Comparison of ENCODE assay signal across 11 cellular contexts in the genomic region with DNA sequence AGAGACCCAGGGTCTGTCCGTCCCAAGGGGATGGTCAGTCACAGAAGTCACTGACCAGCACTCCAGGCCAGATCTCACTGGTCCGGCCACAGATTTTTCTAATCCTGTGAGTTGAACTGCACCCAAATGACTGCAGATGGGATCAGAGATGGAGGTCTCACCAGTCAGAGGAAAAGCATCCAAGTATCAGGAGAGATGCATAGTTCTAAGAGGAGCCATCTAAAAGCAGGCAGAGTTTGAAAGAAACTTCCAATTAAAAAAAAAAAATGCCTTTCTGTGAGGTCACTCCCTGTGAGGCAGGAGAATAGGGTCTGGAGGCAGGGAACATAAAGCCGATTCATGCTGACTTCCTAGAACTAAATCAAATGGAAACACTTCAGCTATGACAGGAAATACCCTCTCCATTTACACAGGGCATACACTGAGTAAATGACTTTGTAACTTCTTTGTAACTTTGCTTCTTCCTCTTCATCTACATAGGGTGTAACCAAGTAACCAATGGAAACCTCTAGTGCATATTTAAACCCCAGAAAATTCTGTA.
DNase-seq lines count a peak whose midpoint lies in the region; ATAC-seq, FAIRE-seq and TF ChIP-seq lines count a peak whose summit lies in the region.
"Had no signal": no experiment of that assay in that cellular context is flagged by ENCODE, and none has a peak within 500 bp of the region (broad histone marks: within the 10 kb centered on the region; RNA-seq: fewer than 3 reads in every experiment).

No MANE protein-coding gene starts in this region.

- RAD21 ChIA-PET in GM12878 (lab: Charles Lee; ENCODE audit: unreplicated experiment): no interaction called here

- no peaks in the 10 kb centered on the region for H3K36me3 ChIP-seq in GM12878 (ENCODE audit: control insufficient read depth in 2 of 2, insufficient read depth in 2 of 2, low read length in 1 of 2)

- peak; percentile 21; the same call in 1 of the 3 replicates for ATAC-seq in GM12878
- peak; percentile 40 for ATAC-seq in left colon
- ATAC-seq in GM21619 (IDR thresholded peaks at IDR 0.05; ENCODE audit: unreplicated experiment): no peak

- no peak for TF ChIP-seq POLR2A in GM12878 (IDR thresholded peaks at IDR 0.05; ENCODE audit: low read depth, low read length)

- H2AFZ ChIP-seq in GM12878 (ENCODE audit: control insufficient read depth, low read depth, low read length): no peak overlapping the region

- in situ Hi-C loops in GM12878 (cut with MboI): no loop called here

- 32% methylated on average over 3 of the region's 3 CpGs for WGBS in GM12878 (ENCODE audit: insufficient coverage, insufficient replicate concordance, low lambda C conversion rate, missing lambda C conversion rate)

- intact Hi-C loops in GM12878 (cut with micrococcal nuclease; ENCODE audit: unreplicated experiment): no loop called here
- intact Hi-C loops in left colon (cut with DNase I, micrococcal nuclease): no loop called here

- no peak for FAIRE-seq in GM12878 (lab: Jason Lieb, UNC)
- FAIRE-seq in GM19239 (lab: Jason Lieb, UNC): no peak

- CTCF ChIA-PET in AG04450 (lab: Charles Lee): interaction anchor here (1.1 to 3.8 kb wide), 3 partner anchors 78 to 280 kb away, joined by 4 to 18 read pairs (median 4); no protein-coding TSS in a partner anchor
- CTCF ChIA-PET in GM12878 (lab: Yijun Ruan, JAX): no interaction called here

- H3K9me3 ChIP-seq in AG04450 (ENCODE audit: control insufficient read depth, insufficient read depth, low read length) (no peaks in the 10 kb centered on the region), GM12878 (replicated peaks; ENCODE audit: control insufficient read depth, insufficient read depth, low read length) (no peaks in the 10 kb centered on the region)
- H3K9me3 ChIP-seq: testis had no signal

- H3K79me2 ChIP-seq in GM12878 (ENCODE audit: control insufficient read depth, insufficient read depth, low read length): no peaks in the 10 kb centered on the region

- TF ChIP-seq RAD21 in GM12878 (IDR thresholded peaks at IDR 0.05; ENCODE audit: insufficient read depth, low read depth, low read length): no peak

- SMC1A ChIA-PET in GM12878 (lab: Charles Lee; ENCODE audit: uncharacterized antibody, unreplicated experiment): interaction anchor here (1.4 to 14.9 kb wide), 2 partner anchors 13 to 77 kb away, joined by 3 to 189 read pairs; no protein-coding TSS in a partner anchor

- no peaks in the 10 kb centered on the region for H3K4me1 ChIP-seq in GM12878 (ENCODE audit: control insufficient read depth, insufficient read depth, low read length)

- H3K4me3 ChIP-seq in AG04450 (ENCODE audit: low read depth, low read length): no peak overlapping the region
- H3K4me3 ChIP-seq in GM12878: no peak overlapping the region
- H3K4me3 ChIP-seq: testis had no signal

- H3K9ac ChIP-seq in GM12878 (ENCODE audit: control insufficient read depth, insufficient read depth, low read length): no peak overlapping the region

- H3K27me3 ChIP-seq in AG04450 (ENCODE audit: control insufficient read depth, insufficient read depth, low read length): no peaks in the 10 kb centered on the region
- no peaks in the 10 kb centered on the region for H3K27me3 ChIP-seq in GM12878 (replicated peaks in 1 of 2; ENCODE audit: control insufficient read depth in 2 of 2, insufficient read depth in 2 of 2, low read length in 1 of 2)
- H3K27me3 ChIP-seq: testis had no signal

- H4K20me1 ChIP-seq in GM12878 (ENCODE audit: control insufficient read depth, insufficient read depth): no peaks in the 10 kb centered on the region; the same call in 1 of the 2 replicates

- H3K4me2 ChIP-seq in GM12878 (ENCODE audit: control insufficient read depth, insufficient read depth): no peak overlapping the region

- peak; percentile 71 for DNase-seq in AG04450 (ENCODE audit: low read depth, low spot score)
- DNase-seq in HS-27A (ENCODE audit: low read depth): peak; percentile 88
- DNase-seq in GM12878 (ENCODE audit: low read depth, low spot score): no peak
- no peak for DNase-seq in left colon
- DNase-seq in GM19239 (ENCODE audit: insufficient read length, low spot score): no peak
- DNase-seq in NOMO-1 treated with DMSO at 0.1 percent for 48 hours (lab: John Stamatoyannopoulos, UW; ENCODE audit: unreplicated experiment): no peak
- DNase-seq in foreskin melanocyte: no peak
- DNase-seq: activated B cell treated with CpG ODN at 0.5 μM for 24 hours, COR-L47, testis had no signal

- POLR2A ChIA-PET in AG04450 (lab: Yijun Ruan, JAX): interaction anchor here (1.2 kb wide), 1 partner anchor 9 kb away, joined by 3 read pairs; no protein-coding TSS in a partner anchor
- POLR2A ChIA-PET in GM12878 (lab: Charles Lee): no interaction called here

- no TSS peak for BruUV-seq in GM12878 (replicated peaks; lab: Mats Ljungman, UMichigan)

- TF ChIP-seq CTCF in AG04450 (IDR thresholded peaks at IDR 0.05; ENCODE audit: low read depth, low read length) (no peak), GM12878 (IDR thresholded peaks at IDR 0.05 in 2 of 3, conservative IDR thresholded peaks at IDR 0.05 in 1 of 3; ENCODE audit: control insufficient read depth in 2 of 3, extremely low read depth in 1 of 3, insufficient read depth in 1 of 3, low read depth in 3 of 3, low read length in 3 of 3) (no peak)

- TF ChIP-seq EP300 in GM12878 (IDR thresholded peaks at IDR 0.05; ENCODE audit: borderline replicate concordance in 1 of 2, control insufficient read depth in 1 of 2, low read depth in 2 of 2, low read length in 2 of 2): no peak

- H3K27ac ChIP-seq in AG04450 (ENCODE audit: low read depth, low read length): peak overlapping the region; percentile 91
- H3K27ac ChIP-seq in GM12878 (ENCODE audit: control insufficient read depth, insufficient read depth): no peak overlapping the region

TF ChIP-seq in GM12878, 131 proteins besides CTCF, POLR2A, EP300 and RAD21 (continues in another document):
- TF ChIP-seq NFYA (IDR thresholded peaks at IDR 0.05; ENCODE audit: borderline replicate concordance, low read depth, low read length) (no peak), WRNIP1 (IDR thresholded peaks at IDR 0.05; ENCODE audit: borderline replicate concordance, low read depth, low read length) (no peak), MYB (IDR thresholded peaks at IDR 0.05; ENCODE audit: borderline replicate concordance, low read depth, low read length) (no peak), SREBF1 (IDR thresholded peaks at IDR 0.05; ENCODE audit: low read length) (no peak), PML (IDR thresholded peaks at IDR 0.05; ENCODE audit: low read length) (no peak), RUNX3 (IDR thresholded peaks at IDR 0.05; ENCODE audit: low read length) (no peak), CHD4 (IDR thresholded peaks at IDR 0.05) (no peak), SMAD5 (IDR thresholded peaks at IDR 0.05; ENCODE audit: low read depth) (no peak)
- TF ChIP-seq, protein P1, sequence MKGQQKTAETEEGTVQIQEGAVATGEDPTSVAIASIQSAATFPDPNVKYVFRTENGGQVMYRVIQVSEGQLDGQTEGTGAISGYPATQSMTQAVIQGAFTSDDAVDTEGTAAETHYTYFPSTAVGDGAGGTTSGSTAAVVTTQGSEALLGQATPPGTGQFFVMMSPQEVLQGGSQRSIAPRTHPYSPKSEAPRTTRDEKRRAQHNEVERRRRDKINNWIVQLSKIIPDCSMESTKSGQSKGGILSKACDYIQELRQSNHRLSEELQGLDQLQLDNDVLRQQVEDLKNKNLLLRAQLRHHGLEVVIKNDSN (IDR thresholded peaks at IDR 0.05; ENCODE audit: borderline replicate concordance, extremely low read length, insufficient read depth, low read depth, low read length): no peak
- TF ChIP-seq, protein P2, sequence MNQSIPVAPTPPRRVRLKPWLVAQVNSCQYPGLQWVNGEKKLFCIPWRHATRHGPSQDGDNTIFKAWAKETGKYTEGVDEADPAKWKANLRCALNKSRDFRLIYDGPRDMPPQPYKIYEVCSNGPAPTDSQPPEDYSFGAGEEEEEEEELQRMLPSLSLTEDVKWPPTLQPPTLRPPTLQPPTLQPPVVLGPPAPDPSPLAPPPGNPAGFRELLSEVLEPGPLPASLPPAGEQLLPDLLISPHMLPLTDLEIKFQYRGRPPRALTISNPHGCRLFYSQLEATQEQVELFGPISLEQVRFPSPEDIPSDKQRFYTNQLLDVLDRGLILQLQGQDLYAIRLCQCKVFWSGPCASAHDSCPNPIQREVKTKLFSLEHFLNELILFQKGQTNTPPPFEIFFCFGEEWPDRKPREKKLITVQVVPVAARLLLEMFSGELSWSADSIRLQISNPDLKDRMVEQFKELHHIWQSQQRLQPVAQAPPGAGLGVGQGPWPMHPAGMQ (IDR thresholded peaks at IDR 0.05; ENCODE audit: borderline replicate concordance): no peak
- TF ChIP-seq, protein P3, sequence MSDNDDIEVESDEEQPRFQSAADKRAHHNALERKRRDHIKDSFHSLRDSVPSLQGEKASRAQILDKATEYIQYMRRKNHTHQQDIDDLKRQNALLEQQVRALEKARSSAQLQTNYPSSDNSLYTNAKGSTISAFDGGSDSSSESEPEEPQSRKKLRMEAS (IDR thresholded peaks at IDR 0.05; ENCODE audit: low read depth, low read length): no peak
- TF ChIP-seq, protein P4, sequence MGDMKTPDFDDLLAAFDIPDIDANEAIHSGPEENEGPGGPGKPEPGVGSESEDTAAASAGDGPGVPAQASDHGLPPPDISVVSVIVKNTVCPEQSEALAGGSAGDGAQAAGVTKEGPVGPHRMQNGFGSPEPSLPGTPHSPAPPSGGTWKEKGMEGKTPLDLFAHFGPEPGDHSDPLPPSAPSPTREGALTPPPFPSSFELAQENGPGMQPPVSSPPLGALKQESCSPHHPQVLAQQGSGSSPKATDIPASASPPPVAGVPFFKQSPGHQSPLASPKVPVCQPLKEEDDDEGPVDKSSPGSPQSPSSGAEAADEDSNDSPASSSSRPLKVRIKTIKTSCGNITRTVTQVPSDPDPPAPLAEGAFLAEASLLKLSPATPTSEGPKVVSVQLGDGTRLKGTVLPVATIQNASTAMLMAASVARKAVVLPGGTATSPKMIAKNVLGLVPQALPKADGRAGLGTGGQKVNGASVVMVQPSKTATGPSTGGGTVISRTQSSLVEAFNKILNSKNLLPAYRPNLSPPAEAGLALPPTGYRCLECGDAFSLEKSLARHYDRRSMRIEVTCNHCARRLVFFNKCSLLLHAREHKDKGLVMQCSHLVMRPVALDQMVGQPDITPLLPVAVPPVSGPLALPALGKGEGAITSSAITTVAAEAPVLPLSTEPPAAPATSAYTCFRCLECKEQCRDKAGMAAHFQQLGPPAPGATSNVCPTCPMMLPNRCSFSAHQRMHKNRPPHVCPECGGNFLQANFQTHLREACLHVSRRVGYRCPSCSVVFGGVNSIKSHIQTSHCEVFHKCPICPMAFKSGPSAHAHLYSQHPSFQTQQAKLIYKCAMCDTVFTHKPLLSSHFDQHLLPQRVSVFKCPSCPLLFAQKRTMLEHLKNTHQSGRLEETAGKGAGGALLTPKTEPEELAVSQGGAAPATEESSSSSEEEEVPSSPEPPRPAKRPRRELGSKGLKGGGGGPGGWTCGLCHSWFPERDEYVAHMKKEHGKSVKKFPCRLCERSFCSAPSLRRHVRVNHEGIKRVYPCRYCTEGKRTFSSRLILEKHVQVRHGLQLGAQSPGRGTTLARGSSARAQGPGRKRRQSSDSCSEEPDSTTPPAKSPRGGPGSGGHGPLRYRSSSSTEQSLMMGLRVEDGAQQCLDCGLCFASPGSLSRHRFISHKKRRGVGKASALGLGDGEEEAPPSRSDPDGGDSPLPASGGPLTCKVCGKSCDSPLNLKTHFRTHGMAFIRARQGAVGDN (IDR thresholded peaks at IDR 0.05): no peak

Comparison
In these comparisons a context has a peak if more than half of its experiments do, and no peak if none do; other contexts are left out.
1. DNase-seq: peak in AG04450 (single experiment) and HS-27A (single experiment); none in GM12878 (single experiment), left colon (0 of 2), GM19239 (single experiment), NOMO-1 treated with DMSO at 0.1 percent for 48 hours (single experiment) and foreskin melanocyte (single experiment).